Comparison of ENCODE assay signal across 1 cellular context in genomic region chr9:80954521-80954920, GRCh38.
TF ChIP-seq lines count a peak whose summit lies in the region.

No MANE protein-coding gene starts in this region.

TF ChIP-seq in IMR-90, 13 proteins besides CTCF, POLR2A, EP300 and RAD21:
- TF ChIP-seq SMC3 (IDR thresholded peaks at IDR 0.05; ENCODE audit: low read depth, low read length): no peak
- no peak for TF ChIP-seq MAZ (IDR thresholded peaks at IDR 0.05; ENCODE audit: borderline replicate concordance, low read depth, low read length)
- no peak for TF ChIP-seq FOS (IDR thresholded peaks at IDR 0.05; ENCODE audit: low read depth, low read length)
- TF ChIP-seq ELK1 (IDR thresholded peaks at IDR 0.05; ENCODE audit: borderline replicate concordance, low read depth, low read length): no peak
- TF ChIP-seq CEBPB (IDR thresholded peaks at IDR 0.05; ENCODE audit: low read depth, low read length): no peak
- TF ChIP-seq RFX5 (IDR thresholded peaks at IDR 0.05; ENCODE audit: low read depth, low read length): no peak
- TF ChIP-seq RCOR1 (IDR thresholded peaks at IDR 0.05; ENCODE audit: insufficient replicate concordance, low read length): no peak
- TF ChIP-seq, protein P1, sequence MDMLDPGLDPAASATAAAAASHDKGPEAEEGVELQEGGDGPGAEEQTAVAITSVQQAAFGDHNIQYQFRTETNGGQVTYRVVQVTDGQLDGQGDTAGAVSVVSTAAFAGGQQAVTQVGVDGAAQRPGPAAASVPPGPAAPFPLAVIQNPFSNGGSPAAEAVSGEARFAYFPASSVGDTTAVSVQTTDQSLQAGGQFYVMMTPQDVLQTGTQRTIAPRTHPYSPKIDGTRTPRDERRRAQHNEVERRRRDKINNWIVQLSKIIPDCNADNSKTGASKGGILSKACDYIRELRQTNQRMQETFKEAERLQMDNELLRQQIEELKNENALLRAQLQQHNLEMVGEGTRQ (IDR thresholded peaks at IDR 0.05; ENCODE audit: low read depth, low read length): no peak
